Comparison of ENCODE assay signal across 1 cellular context in genomic region chrX:21960569-21960968, GRCh38.
TF ChIP-seq lines count a peak whose summit lies in the region.

No MANE protein-coding gene starts in this region.

TF ChIP-seq in IMR-90, 13 proteins besides CTCF, POLR2A, EP300 and RAD21:
- TF ChIP-seq FOS (IDR thresholded peaks at IDR 0.05; ENCODE audit: low read depth, low read length) (no peak), MAFK (IDR thresholded peaks at IDR 0.05; ENCODE audit: low read depth, low read length) (no peak), CHD1 (IDR thresholded peaks at IDR 0.05; ENCODE audit: low read depth, low read length) (no peak), MAZ (IDR thresholded peaks at IDR 0.05; ENCODE audit: borderline replicate concordance, low read depth, low read length) (no peak), RCOR1 (IDR thresholded peaks at IDR 0.05; ENCODE audit: insufficient replicate concordance, low read length) (no peak), CEBPB (IDR thresholded peaks at IDR 0.05; ENCODE audit: low read depth, low read length) (no peak), RFX5 (IDR thresholded peaks at IDR 0.05; ENCODE audit: low read depth, low read length) (no peak), SMC3 (IDR thresholded peaks at IDR 0.05; ENCODE audit: low read depth, low read length) (no peak), NFE2L2 (IDR thresholded peaks at IDR 0.05; ENCODE audit: low read depth, low read length) (no peak), MXI1 (IDR thresholded peaks at IDR 0.05; ENCODE audit: borderline replicate concordance, low read depth, low read length) (no peak)
- TF ChIP-seq, protein P1, sequence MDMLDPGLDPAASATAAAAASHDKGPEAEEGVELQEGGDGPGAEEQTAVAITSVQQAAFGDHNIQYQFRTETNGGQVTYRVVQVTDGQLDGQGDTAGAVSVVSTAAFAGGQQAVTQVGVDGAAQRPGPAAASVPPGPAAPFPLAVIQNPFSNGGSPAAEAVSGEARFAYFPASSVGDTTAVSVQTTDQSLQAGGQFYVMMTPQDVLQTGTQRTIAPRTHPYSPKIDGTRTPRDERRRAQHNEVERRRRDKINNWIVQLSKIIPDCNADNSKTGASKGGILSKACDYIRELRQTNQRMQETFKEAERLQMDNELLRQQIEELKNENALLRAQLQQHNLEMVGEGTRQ (IDR thresholded peaks at IDR 0.05; ENCODE audit: low read depth, low read length): no peak
